10 cellular contexts compared by ENCODE assay signal in the genomic region with DNA sequence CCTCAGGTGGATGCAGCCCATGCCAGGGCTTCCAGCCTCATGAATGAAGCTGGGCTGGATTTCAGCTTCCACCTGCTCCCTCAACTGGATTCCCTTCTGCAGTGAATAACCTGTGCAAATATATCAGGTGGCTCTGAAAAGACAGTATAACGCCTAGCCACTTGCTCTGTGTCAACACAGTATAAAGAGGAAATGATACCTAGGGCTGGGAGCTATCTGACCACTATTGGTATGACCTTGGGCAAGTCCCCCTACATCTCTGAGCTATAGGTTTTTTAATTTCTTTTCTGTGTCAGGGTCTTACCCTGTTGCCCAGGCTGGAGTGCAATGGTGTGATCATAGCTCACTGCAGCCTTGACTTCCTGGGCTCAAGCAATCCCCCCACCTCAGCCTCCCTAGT. TPM values are rescaled to one million over a fixed set of nuclear protein-coding genes. Genes with fewer than 3 reads are reported as not detected.
DNase-seq lines count a peak whose midpoint lies in the region; ATAC-seq and TF ChIP-seq lines count a peak whose summit lies in the region.
"Had no signal": no experiment of that assay in that cellular context is flagged by ENCODE, and none has a peak within 500 bp of the region (broad histone marks: within the 10 kb centered on the region; RNA-seq: fewer than 3 reads in every experiment).

No MANE protein-coding gene starts in this region.

- H3K4me1 ChIP-seq in neural progenitor cell: no peaks in the 10 kb centered on the region

- H3K36me3 ChIP-seq in neural progenitor cell: no peaks in the 10 kb centered on the region

- no peaks in the 10 kb centered on the region for H3K36me3 Mint-ChIP-seq in neural progenitor cell

- H3K9me3 Mint-ChIP-seq in neural progenitor cell: no peaks in the 10 kb centered on the region

- no peaks in the 10 kb centered on the region for H4K20me1 ChIP-seq in neural progenitor cell (ENCODE audit: low read depth)

- no peaks in the 10 kb centered on the region for H3F3A ChIP-seq in neural progenitor cell (ENCODE audit: low read depth)

- H3K4me3 ChIP-seq in GM12864 (ENCODE audit: low read depth, low read length) (no peak overlapping the region), neural progenitor cell (no peak overlapping the region)

- H3K27me3 ChIP-seq in neural progenitor cell: no peaks in the 10 kb centered on the region

- no peak overlapping the region for H2AFZ ChIP-seq in neural progenitor cell (replicated peaks)

- DNase-seq in GM12864 (ENCODE audit: low read depth) (peak; percentile 27), GM19240 (ENCODE audit: insufficient read length, low spot score) (peak; percentile 26), NCI-H2107 treated with DMSO at 0.1 percent for 48 hours (lab: John Stamatoyannopoulos, UW; ENCODE audit: unreplicated experiment) (no peak), neural progenitor cell (ENCODE audit: low spot score) (no peak), SW 1271 (lab: John Stamatoyannopoulos, UW) (no peak)
- no peak for DNase-seq in stimulated activated CD8-positive, alpha-beta memory T cell treated with anti-CD3 and anti-CD28 coated beads, Interleukin-4, amount 100 ng/mL, for 48 hours
- DNase-seq: NCI-H1105 had no signal

- no peak overlapping the region for H3K4me3 Mint-ChIP-seq in neural progenitor cell

- no peak overlapping the region for H3K27ac ChIP-seq in neural progenitor cell

- H3K27me3 Mint-ChIP-seq in neural progenitor cell (ENCODE audit: insufficient read depth, low read depth): peaks cover 8% of the 10 kb centered on the region

- TF ChIP-seq CTCF in GM12864 (IDR thresholded peaks at IDR 0.05; ENCODE audit: low read depth, low read length, missing control alignments): no peak
- no peak for TF ChIP-seq CTCF in neural progenitor cell (IDR thresholded peaks at IDR 0.05)

- H3K9ac ChIP-seq in neural progenitor cell: no peak overlapping the region

- ATAC-seq in HG02678 (IDR thresholded peaks at IDR 0.05; ENCODE audit: unreplicated experiment) (peak; percentile 83), HG03460 (IDR thresholded peaks at IDR 0.05; ENCODE audit: unreplicated experiment) (peak; percentile 95)

- no peaks in the 10 kb centered on the region for H3K4me1 Mint-ChIP-seq in neural progenitor cell

- H3K79me2 ChIP-seq in neural progenitor cell (ENCODE audit: low read depth): no peaks in the 10 kb centered on the region

- no peak overlapping the region for H3K4me2 ChIP-seq in neural progenitor cell

- H3K27ac Mint-ChIP-seq in neural progenitor cell: no peak overlapping the region

- H3K9me3 ChIP-seq in neural progenitor cell (ENCODE audit: low read depth): no peaks in the 10 kb centered on the region

RNA-seq across cellular contexts. Expression of gene ISM2, which starts 19.8 kb away (rescaled TPM):
- 0.07 and 0.12 TPM in 2 replicates for total RNA-seq in neural progenitor cell (ENCODE audit: low replicate concordance)
- total RNA-seq: mesenteric fat pad had no signal

RNA-seq across cellular contexts. Expression of gene AHSA1, which starts 20.9 kb away (rescaled TPM):
- total RNA-seq in neural progenitor cell (ENCODE audit: low replicate concordance): 102 and 185 TPM in 2 replicates

RNA-seq across cellular contexts. Expression of gene VIPAS39, which starts 21.4 kb away (rescaled TPM):
- 29.7 and 31.2 TPM in 2 replicates for total RNA-seq in neural progenitor cell (ENCODE audit: low replicate concordance)

RNA-seq across cellular contexts. Expression of gene NOXRED1, which starts 55.5 kb away (rescaled TPM):
- 0.07 and 0.40 TPM in 2 replicates for total RNA-seq in neural progenitor cell (ENCODE audit: low replicate concordance)

Comparison
In these comparisons a context has a peak if more than half of its experiments do, and no peak if none do; other contexts are left out.
1. DNase-seq: peak in GM12864 (single experiment) and GM19240 (single experiment); none in NCI-H2107 treated with DMSO at 0.1 percent for 48 hours (single experiment), stimulated activated CD8-positive, alpha-beta memory T cell treated with anti-CD3 and anti-CD28 coated beads, Interleukin-4, amount 100 ng/mL, for 48 hours (single experiment), neural progenitor cell (single experiment) and SW 1271 (0 of 2).